Comparison of ENCODE assay signal across 8 cellular contexts in the genomic region with DNA sequence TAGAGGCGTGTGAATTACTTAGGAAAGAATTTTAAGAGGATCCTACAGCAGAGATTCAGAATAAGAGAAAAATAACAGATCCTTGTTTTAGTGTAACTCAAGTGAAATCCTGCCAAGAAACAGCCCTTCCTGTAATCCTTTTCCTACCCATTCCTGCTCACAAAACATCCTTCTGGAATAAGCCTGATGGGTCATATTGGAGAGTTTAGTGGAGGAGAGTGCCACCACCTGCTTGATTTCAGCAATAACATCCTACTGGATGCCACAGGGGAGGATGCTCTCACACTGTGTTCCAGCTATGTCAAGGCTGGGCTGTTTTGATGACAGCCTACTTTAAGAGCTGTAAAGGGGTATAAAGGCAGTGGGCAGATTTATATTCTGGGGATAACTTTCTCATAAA. TPM values are rescaled to one million over a fixed set of nuclear protein-coding genes. Genes with fewer than 3 reads are reported as not detected.
A peak's percentile ranks its signal among the peaks of the same experiment; 100 is the strongest.
DNase-seq lines count a peak whose midpoint lies in the region; ATAC-seq, FAIRE-seq and TF ChIP-seq lines count a peak whose summit lies in the region.

No MANE protein-coding gene starts in this region.

- H3K4me1 ChIP-seq in foreskin keratinocyte, result no peaks in the 10 kb centered on the region

- H3K27ac ChIP-seq in foreskin keratinocyte, result no peak overlapping the region

- FAIRE-seq in HTR-8/SVneo (lab: Jason Lieb, UNC), result no peak

- DNase-seq in GM03348 (ENCODE audit: low spot score) (peak; percentile 4), HUDEP-2 (lab: John Stamatoyannopoulos, UW; ENCODE audit: unreplicated experiment in 76 of 76) (peak in 45 of 76 experiments; percentile 0 to 74 (median 44)), RPMI8226 (peak; percentile 40), foreskin keratinocyte (peak in 1 of 2 donors; percentile 4), smooth muscle cell of the brain vasculature (ENCODE audit: low read depth, low spot score) (peak; percentile 43), HTR-8/SVneo (ENCODE audit: insufficient read length, low spot score) (no peak)
- no peak for DNase-seq in activated CD4-positive, CD25-positive, alpha-beta regulatory T cell (lab: John Stamatoyannopoulos, UW)

- peak; percentile 22 for TF ChIP-seq CTCF in foreskin keratinocyte (conservative IDR thresholded peaks at IDR 0.05)

- H3K27me3 ChIP-seq in foreskin keratinocyte, result no peaks in the 10 kb centered on the region

- ATAC-seq in foreskin keratinocyte, result no peak
- no peak for ATAC-seq in HG03354 (IDR thresholded peaks at IDR 0.05; ENCODE audit: poor library complexity, severe bottlenecking, unreplicated experiment)

RNA-seq across cellular contexts. Expression of a gene that starts 54.8 kb away (rescaled TPM):
- total RNA-seq in foreskin keratinocyte, result not detected in 2 replicates
- polyA plus RNA-seq in foreskin keratinocyte, result not detected in 2 replicates

Comparison
In these comparisons a context has a peak if more than half of its experiments do, and no peak if none do; other contexts are left out.
1. DNase-seq: peak in GM03348 (single experiment), HUDEP-2 (45 of 76), RPMI8226 (single experiment) and smooth muscle cell of the brain vasculature (single experiment); none in activated CD4-positive, CD25-positive, alpha-beta regulatory T cell (0 of 4) and HTR-8/SVneo (single experiment).